Comparison of ENCODE assay signal across 16 cellular contexts in the genomic region with DNA sequence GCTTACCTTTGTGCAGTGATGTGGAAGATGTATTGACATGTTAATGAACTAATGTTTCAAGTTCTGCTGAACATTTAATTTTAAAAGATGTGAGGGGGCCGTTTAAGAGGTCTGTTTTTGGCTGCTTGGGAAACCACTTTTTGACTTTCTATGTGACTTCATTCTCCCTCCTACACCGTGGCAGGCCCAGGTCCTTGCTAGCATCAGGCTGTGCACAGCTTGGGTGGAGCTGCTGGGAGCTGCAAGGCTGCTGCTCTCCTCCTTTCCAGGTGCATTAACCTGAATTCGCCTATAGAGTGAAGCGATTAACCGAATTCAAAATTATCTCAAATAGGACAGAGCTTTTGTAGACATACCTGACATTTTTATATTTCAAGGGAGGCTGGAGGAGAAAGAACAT.
"Had no signal": no experiment of that assay in that cellular context is flagged by ENCODE, and none has a peak within 500 bp of the region (broad histone marks: within the 10 kb centered on the region; RNA-seq: fewer than 3 reads in every experiment).

No MANE protein-coding gene starts in this region.

- H3K36me3 ChIP-seq: esophagus muscularis mucosa, gastroesophageal sphincter, heart right ventricle, left lung, lower lobe of right lung had no signal

- H3K4me3 ChIP-seq: coronary artery, dorsolateral prefrontal cortex, esophagus muscularis mucosa, gastroesophageal sphincter, heart right ventricle, left lung, lower lobe of right lung, mucosa of descending colon had no signal

- H3K9me3 ChIP-seq: esophagus muscularis mucosa, gastroesophageal sphincter, left lung, lower lobe of right lung, mucosa of descending colon had no signal

- H3K4me1 ChIP-seq: esophagus muscularis mucosa, foreskin keratinocyte, gastroesophageal sphincter, heart right ventricle, left lung, lower lobe of right lung had no signal

- H3K27me3 ChIP-seq: dorsolateral prefrontal cortex, esophagus muscularis mucosa, foreskin keratinocyte, gastroesophageal sphincter, heart right ventricle, left lung had no signal

- H3K27ac ChIP-seq: coronary artery, esophagus muscularis mucosa, foreskin keratinocyte, gastroesophageal sphincter, heart right ventricle, left lung, lower lobe of right lung had no signal

- DNase-seq: dermis blood vessel endothelial cell; effector CD4-positive, alpha-beta T cell; effector memory CD4-positive, alpha-beta T cell; foreskin keratinocyte; heart right ventricle; hippocampal formation; left cardiac atrium; left lung; left ventricle myocardium superior; lower lobe of right lung; mesenchymal stem cell; mucosa of descending colon had no signal

- ATAC-seq: foreskin keratinocyte, gastroesophageal sphincter, heart right ventricle, left cardiac atrium, left lung, left ventricle myocardium superior, lower lobe of right lung, mucosa of descending colon had no signal
